In the genomic region with DNA sequence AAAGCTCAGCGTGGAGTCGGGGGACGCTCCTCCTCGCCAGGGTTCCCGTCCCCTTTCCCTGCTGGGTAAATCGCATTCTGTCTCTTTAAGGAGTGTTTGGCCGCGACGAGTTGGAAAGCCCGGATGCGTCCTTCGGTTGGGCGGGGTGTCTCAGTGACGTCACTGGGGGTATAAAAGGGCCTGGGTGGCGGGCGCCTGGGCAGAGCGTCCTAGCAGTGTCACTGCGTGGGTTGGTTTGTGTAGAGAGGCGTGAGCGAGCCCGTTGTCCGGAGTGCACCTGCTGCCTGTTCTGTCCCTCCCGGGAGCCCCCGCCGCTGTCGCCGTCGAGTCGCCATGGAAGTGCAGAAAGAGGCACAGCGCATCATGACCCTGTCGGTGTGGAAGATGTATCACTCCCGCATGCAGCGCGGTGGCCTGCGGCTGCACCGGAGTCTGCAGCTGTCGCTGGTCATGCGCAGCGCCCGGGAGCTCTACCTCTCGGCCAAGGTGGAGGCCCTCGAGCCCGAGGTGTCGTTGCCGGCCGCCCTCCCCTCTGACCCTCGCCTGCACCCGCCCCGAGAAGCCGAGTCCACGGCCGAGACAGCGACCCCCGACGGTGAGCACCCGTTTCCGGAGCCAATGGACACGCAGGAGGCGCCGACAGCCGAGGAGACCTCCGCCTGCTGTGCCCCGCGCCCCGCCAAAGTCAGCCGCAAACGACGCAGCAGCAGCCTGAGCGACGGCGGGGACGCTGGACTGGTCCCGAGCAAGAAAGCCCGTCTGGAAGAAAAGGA, we compare ENCODE assay signal across 1 cellular context.
TF ChIP-seq lines count a peak whose summit lies in the region.

No MANE protein-coding gene starts in this region.

TF ChIP-seq in K562, 482 proteins besides CTCF, POLR2A, EP300 and RAD21 (continued from another document and continues in another):
- TF ChIP-seq AFF1 (IDR thresholded peaks at IDR 0.05; ENCODE audit: low read depth in 1 of 2, partially characterized antibody in 2 of 2) (peak; percentile 85 to 96), BCOR (IDR thresholded peaks at IDR 0.05) (peak; percentile 87), NFYB (IDR thresholded peaks at IDR 0.05; ENCODE audit: extremely low read depth, insufficient read length) (no peak), NELFE (IDR thresholded peaks at IDR 0.05; ENCODE audit: insufficient read depth, insufficient read length) (peak; percentile 99), KLF13 (tag; IDR thresholded peaks at IDR 0.05; ENCODE audit: borderline replicate concordance, low read depth) (no peak), RBM22 (IDR thresholded peaks at IDR 0.05; ENCODE audit: low read depth, low read length, poor library complexity, severe bottlenecking) (peak; percentile 99), XRCC3 (IDR thresholded peaks at IDR 0.05) (no peak), SNRNP70 (optimal IDR thresholded peaks at IDR 0.05; ENCODE audit: low read depth, low read length) (no peak), CEBPB (tag; IDR thresholded peaks at IDR 0.05) (no peak), CHD4 (IDR thresholded peaks at IDR 0.05; ENCODE audit: insufficient read depth, insufficient replicate concordance, low read depth, low read length, poor library complexity, severe bottlenecking) (no peak), NEUROD1 (IDR thresholded peaks at IDR 0.05; ENCODE audit: borderline replicate concordance, low read depth, low read length, partially characterized antibody) (peak; percentile 85), E2F1 (CRISPR knock-in tag; IDR thresholded peaks at IDR 0.05) (no peak), SLC30A9 (CRISPR knock-in tag; IDR thresholded peaks at IDR 0.05) (no peak), KDM1A (IDR thresholded peaks at IDR 0.05) (no peak), HNRNPLL (IDR thresholded peaks at IDR 0.05; ENCODE audit: low read depth, low read length, poor library complexity, severe bottlenecking) (peak; percentile 97), MGA (IDR thresholded peaks at IDR 0.05) (peak; percentile 34; the same call in 1 of the 2 replicates), THRAP3 (IDR thresholded peaks at IDR 0.05; ENCODE audit: borderline replicate concordance) (peak; percentile 99), ARHGAP35 (IDR thresholded peaks at IDR 0.05; ENCODE audit: partially characterized antibody) (peak; percentile 62), MEF2A (IDR thresholded peaks at IDR 0.05; ENCODE audit: control insufficient read depth, low read depth, low read length) (peak; percentile 30; the same call in 1 of the 2 replicates), POLR2B (IDR thresholded peaks at IDR 0.05; ENCODE audit: low read depth, partially characterized antibody) (peak; percentile 100), EGR1 (conservative IDR thresholded peaks at IDR 0.05) (peak; percentile 89), TEAD1 (CRISPR knock-in tag; IDR thresholded peaks at IDR 0.05) (peak in 1 of 2 experiments; percentile 34; a peak in 1 of 4 replicates), SMARCC2 (IDR thresholded peaks at IDR 0.05; ENCODE audit: low read depth) (no peak), ZNF175 (CRISPR knock-in tag; IDR thresholded peaks at IDR 0.05; ENCODE audit: low read depth) (no peak), GATAD2A (IDR thresholded peaks at IDR 0.05) (no peak), ASH1L (IDR thresholded peaks at IDR 0.05; ENCODE audit: borderline replicate concordance, low read depth, partially characterized antibody) (no peak), HDAC8 (tag; IDR thresholded peaks at IDR 0.05) (no peak)
- TF ChIP-seq, protein P1, sequence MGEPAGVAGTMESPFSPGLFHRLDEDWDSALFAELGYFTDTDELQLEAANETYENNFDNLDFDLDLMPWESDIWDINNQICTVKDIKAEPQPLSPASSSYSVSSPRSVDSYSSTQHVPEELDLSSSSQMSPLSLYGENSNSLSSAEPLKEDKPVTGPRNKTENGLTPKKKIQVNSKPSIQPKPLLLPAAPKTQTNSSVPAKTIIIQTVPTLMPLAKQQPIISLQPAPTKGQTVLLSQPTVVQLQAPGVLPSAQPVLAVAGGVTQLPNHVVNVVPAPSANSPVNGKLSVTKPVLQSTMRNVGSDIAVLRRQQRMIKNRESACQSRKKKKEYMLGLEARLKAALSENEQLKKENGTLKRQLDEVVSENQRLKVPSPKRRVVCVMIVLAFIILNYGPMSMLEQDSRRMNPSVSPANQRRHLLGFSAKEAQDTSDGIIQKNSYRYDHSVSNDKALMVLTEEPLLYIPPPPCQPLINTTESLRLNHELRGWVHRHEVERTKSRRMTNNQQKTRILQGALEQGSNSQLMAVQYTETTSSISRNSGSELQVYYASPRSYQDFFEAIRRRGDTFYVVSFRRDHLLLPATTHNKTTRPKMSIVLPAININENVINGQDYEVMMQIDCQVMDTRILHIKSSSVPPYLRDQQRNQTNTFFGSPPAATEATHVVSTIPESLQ (CRISPR knock-in tag; IDR thresholded peaks at IDR 0.05) = no peak; the same call in 1 of the 2 replicates
- TF ChIP-seq, protein P2, sequence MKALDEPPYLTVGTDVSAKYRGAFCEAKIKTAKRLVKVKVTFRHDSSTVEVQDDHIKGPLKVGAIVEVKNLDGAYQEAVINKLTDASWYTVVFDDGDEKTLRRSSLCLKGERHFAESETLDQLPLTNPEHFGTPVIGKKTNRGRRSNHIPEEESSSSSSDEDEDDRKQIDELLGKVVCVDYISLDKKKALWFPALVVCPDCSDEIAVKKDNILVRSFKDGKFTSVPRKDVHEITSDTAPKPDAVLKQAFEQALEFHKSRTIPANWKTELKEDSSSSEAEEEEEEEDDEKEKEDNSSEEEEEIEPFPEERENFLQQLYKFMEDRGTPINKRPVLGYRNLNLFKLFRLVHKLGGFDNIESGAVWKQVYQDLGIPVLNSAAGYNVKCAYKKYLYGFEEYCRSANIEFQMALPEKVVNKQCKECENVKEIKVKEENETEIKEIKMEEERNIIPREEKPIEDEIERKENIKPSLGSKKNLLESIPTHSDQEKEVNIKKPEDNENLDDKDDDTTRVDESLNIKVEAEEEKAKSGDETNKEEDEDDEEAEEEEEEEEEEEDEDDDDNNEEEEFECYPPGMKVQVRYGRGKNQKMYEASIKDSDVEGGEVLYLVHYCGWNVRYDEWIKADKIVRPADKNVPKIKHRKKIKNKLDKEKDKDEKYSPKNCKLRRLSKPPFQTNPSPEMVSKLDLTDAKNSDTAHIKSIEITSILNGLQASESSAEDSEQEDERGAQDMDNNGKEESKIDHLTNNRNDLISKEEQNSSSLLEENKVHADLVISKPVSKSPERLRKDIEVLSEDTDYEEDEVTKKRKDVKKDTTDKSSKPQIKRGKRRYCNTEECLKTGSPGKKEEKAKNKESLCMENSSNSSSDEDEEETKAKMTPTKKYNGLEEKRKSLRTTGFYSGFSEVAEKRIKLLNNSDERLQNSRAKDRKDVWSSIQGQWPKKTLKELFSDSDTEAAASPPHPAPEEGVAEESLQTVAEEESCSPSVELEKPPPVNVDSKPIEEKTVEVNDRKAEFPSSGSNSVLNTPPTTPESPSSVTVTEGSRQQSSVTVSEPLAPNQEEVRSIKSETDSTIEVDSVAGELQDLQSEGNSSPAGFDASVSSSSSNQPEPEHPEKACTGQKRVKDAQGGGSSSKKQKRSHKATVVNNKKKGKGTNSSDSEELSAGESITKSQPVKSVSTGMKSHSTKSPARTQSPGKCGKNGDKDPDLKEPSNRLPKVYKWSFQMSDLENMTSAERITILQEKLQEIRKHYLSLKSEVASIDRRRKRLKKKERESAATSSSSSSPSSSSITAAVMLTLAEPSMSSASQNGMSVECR (CRISPR knock-in tag; IDR thresholded peaks at IDR 0.05) = peak; percentile 77; the same call in 1 of the 2 replicates
